In genomic region chr17:30947796-30948195, GRCh38 we compare ENCODE assay signal across 1 cellular context.
TF ChIP-seq lines count a peak whose summit lies in the region.

No MANE protein-coding gene starts in this region.

TF ChIP-seq in GM23338, 12 proteins besides CTCF, POLR2A, EP300 and RAD21 (continued from another document):
- TF ChIP-seq ZNF462 (CRISPR knock-in tag; IDR thresholded peaks at IDR 0.05), result no peak
